1 cellular context compared by ENCODE assay signal in genomic region chr1:35637401-35637809, GRCh38.
TF ChIP-seq lines count a peak whose summit lies in the region.

No MANE protein-coding gene starts in this region.

TF ChIP-seq in K562, 482 proteins besides CTCF, POLR2A, EP300 and RAD21 (continued from another document):
- TF ChIP-seq ARID2 (IDR thresholded peaks at IDR 0.05) (no peak), MYC (IDR thresholded peaks at IDR 0.05; ENCODE audit: low read depth, low read length) (peak; percentile 62), MYC (CRISPR knock-in tag; IDR thresholded peaks at IDR 0.05; ENCODE audit: borderline replicate concordance, low read depth) (no peak), MNT (conservative IDR thresholded peaks at IDR 0.05) (peak; percentile 52 to 71; a peak in 3 of 4 replicates), ARID1B (IDR thresholded peaks at IDR 0.05) (peak; percentile 49; the same call in 1 of the 2 replicates), MAFG (tag; conservative IDR thresholded peaks at IDR 0.05) (peak; percentile 88), MGA (IDR thresholded peaks at IDR 0.05) (0 out of 2 replicates have a peak, but pooled peaks have one; percentile 16), ZNF668 (CRISPR knock-in tag; IDR thresholded peaks at IDR 0.05) (peak; percentile 66; the same call in 1 of the 2 replicates), AFF1 (IDR thresholded peaks at IDR 0.05; ENCODE audit: low read depth in 1 of 2, partially characterized antibody in 2 of 2) (peak in 1 of 2 experiments; percentile 80), LEF1 (IDR thresholded peaks at IDR 0.05) (peak; percentile 64; the same call in 1 of the 2 replicates), JUND (IDR thresholded peaks at IDR 0.05; ENCODE audit: borderline replicate concordance, low read depth, low read length) (0 out of 2 replicates have a peak, but pooled peaks have one; percentile 6), JUND (tag; IDR thresholded peaks at IDR 0.05; ENCODE audit: borderline replicate concordance, low read depth, low read length) (no peak), ZNF318 (IDR thresholded peaks at IDR 0.05; ENCODE audit: borderline replicate concordance in 1 of 2, low read depth in 1 of 2) (peak in 1 of 2 experiments; percentile 90; a peak in 2 of 4 replicates), ETV5 (CRISPR knock-in tag; IDR thresholded peaks at IDR 0.05; ENCODE audit: low read depth) (no peak), SMARCB1 (IDR thresholded peaks at IDR 0.05; ENCODE audit: insufficient read length, low read depth) (peak; percentile 20)
